1 cellular context compared by ENCODE assay signal in genomic region chr7:150731916-150732315, GRCh38.
TF ChIP-seq lines count a peak whose summit lies in the region.

No MANE protein-coding gene starts in this region.

TF ChIP-seq in SK-N-SH treated with all-trans-retinoic acid at 6 μM for 48 hours, 23 proteins besides CTCF, POLR2A, EP300 and RAD21 (continued from another document):
- TF ChIP-seq BACH2 (CRISPR knock-in tag; IDR thresholded peaks at IDR 0.05; ENCODE audit: borderline replicate concordance) = no peak
- no peak for TF ChIP-seq ZNF70 (CRISPR knock-in tag; IDR thresholded peaks at IDR 0.05)
- TF ChIP-seq, protein P1, sequence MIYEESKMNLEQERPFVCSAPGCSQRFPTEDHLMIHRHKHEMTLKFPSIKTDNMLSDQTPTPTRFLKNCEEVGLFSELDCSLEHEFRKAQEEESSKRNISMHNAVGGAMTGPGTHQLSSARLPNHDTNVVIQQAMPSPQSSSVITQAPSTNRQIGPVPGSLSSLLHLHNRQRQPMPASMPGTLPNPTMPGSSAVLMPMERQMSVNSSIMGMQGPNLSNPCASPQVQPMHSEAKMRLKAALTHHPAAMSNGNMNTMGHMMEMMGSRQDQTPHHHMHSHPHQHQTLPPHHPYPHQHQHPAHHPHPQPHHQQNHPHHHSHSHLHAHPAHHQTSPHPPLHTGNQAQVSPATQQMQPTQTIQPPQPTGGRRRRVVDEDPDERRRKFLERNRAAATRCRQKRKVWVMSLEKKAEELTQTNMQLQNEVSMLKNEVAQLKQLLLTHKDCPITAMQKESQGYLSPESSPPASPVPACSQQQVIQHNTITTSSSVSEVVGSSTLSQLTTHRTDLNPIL (CRISPR knock-in tag; IDR thresholded peaks at IDR 0.05; ENCODE audit: low read depth) = no peak
- TF ChIP-seq SNAI2 (CRISPR knock-in tag; IDR thresholded peaks at IDR 0.05) = no peak
- no peak for TF ChIP-seq ISL1 (CRISPR knock-in tag; IDR thresholded peaks at IDR 0.05)
- TF ChIP-seq, protein P2, sequence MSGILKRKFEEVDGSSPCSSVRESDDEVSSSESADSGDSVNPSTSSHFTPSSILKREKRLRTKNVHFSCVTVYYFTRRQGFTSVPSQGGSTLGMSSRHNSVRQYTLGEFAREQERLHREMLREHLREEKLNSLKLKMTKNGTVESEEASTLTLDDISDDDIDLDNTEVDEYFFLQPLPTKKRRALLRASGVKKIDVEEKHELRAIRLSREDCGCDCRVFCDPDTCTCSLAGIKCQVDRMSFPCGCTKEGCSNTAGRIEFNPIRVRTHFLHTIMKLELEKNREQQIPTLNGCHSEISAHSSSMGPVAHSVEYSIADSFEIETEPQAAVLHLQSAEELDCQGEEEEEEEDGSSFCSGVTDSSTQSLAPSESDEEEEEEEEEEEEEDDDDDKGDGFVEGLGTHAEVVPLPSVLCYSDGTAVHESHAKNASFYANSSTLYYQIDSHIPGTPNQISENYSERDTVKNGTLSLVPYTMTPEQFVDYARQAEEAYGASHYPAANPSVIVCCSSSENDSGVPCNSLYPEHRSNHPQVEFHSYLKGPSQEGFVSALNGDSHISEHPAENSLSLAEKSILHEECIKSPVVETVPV (CRISPR knock-in tag; IDR thresholded peaks at IDR 0.05) = no peak
- no peak for TF ChIP-seq ESRRG (CRISPR knock-in tag; IDR thresholded peaks at IDR 0.05)
- TF ChIP-seq RARB (CRISPR knock-in tag; IDR thresholded peaks at IDR 0.05) = no peak
